ENCODE assay signal across 1 cellular context in the genomic region with DNA sequence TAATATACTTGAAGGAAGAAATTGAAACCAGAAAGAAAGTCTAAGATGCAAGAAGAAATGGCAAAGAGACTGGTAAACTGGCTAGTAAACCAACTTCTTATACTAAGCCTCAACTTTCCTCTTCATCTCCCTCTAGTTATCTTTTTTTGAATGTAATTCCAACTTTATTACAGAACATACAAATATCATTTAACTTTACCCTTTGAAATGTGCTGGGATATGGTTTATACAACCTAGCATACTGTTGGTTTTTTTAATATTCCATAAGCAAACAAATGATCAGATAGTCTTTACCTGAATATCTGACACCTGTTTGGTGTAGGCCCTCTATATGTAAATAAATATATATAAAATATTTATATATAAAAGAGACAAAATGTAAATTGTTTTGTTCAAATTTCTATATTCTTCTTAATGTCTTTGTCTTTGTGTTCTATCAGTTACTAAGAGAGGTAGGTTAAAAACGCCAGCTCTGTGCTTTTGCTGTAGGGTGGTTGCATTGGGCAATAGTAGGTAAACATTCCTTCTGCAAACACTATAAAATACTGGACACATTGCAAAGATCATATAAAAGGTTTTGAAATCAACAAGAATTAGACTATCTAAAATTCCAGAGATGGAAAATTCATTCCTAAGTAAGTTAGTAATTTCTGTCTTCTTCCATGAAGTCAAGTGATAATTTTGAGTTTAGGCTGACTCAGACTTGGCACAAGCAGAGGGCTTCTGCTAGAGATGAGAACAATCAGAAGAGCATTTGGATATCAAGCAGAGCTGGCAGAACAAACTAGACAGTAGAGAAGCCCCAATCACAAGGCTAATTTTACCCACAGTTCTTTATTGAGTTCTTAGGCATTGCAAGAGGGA.
TF ChIP-seq lines count a peak whose summit lies in the region.

No MANE protein-coding gene starts in this region.

TF ChIP-seq in SK-N-SH, 30 proteins besides CTCF, POLR2A, EP300 and RAD21 (continued from another document):
- TF ChIP-seq FOSL2 (IDR thresholded peaks at IDR 0.05; ENCODE audit: borderline replicate concordance, low read depth) (peak; percentile 70), MEF2A (IDR thresholded peaks at IDR 0.05; ENCODE audit: borderline replicate concordance, low read depth) (peak; percentile 33; the same call in 1 of the 2 replicates), TEAD4 (IDR thresholded peaks at IDR 0.05; ENCODE audit: borderline replicate concordance, insufficient read depth) (peak; percentile 37; the same call in 1 of the 2 replicates), POLR2AphosphoS5 (IDR thresholded peaks at IDR 0.05; ENCODE audit: low read depth, low read length) (no peak), EZH2phosphoT487 (IDR thresholded peaks at IDR 0.05; ENCODE audit: borderline replicate concordance, low read depth) (no peak), NFIC (IDR thresholded peaks at IDR 0.05; ENCODE audit: borderline replicate concordance) (peak; percentile 81), SMC3 (IDR thresholded peaks at IDR 0.05; ENCODE audit: low read depth, low read length) (no peak)
- TF ChIP-seq, protein P1, sequence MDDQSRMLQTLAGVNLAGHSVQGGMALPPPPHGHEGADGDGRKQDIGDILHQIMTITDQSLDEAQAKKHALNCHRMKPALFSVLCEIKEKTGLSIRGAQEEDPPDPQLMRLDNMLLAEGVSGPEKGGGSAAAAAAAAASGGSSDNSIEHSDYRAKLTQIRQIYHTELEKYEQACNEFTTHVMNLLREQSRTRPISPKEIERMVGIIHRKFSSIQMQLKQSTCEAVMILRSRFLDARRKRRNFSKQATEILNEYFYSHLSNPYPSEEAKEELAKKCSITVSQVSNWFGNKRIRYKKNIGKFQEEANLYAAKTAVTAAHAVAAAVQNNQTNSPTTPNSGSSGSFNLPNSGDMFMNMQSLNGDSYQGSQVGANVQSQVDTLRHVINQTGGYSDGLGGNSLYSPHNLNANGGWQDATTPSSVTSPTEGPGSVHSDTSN (IDR thresholded peaks at IDR 0.05) = peak; percentile 87
- TF ChIP-seq, protein P2, sequence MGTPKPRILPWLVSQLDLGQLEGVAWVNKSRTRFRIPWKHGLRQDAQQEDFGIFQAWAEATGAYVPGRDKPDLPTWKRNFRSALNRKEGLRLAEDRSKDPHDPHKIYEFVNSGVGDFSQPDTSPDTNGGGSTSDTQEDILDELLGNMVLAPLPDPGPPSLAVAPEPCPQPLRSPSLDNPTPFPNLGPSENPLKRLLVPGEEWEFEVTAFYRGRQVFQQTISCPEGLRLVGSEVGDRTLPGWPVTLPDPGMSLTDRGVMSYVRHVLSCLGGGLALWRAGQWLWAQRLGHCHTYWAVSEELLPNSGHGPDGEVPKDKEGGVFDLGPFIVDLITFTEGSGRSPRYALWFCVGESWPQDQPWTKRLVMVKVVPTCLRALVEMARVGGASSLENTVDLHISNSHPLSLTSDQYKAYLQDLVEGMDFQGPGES (IDR thresholded peaks at IDR 0.05; ENCODE audit: low read depth, low read length) = no peak
- TF ChIP-seq, protein P3, sequence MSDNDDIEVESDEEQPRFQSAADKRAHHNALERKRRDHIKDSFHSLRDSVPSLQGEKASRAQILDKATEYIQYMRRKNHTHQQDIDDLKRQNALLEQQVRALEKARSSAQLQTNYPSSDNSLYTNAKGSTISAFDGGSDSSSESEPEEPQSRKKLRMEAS (IDR thresholded peaks at IDR 0.05; ENCODE audit: low read depth) = no peak
- TF ChIP-seq, protein P4, sequence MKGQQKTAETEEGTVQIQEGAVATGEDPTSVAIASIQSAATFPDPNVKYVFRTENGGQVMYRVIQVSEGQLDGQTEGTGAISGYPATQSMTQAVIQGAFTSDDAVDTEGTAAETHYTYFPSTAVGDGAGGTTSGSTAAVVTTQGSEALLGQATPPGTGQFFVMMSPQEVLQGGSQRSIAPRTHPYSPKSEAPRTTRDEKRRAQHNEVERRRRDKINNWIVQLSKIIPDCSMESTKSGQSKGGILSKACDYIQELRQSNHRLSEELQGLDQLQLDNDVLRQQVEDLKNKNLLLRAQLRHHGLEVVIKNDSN (IDR thresholded peaks at IDR 0.05; ENCODE audit: borderline replicate concordance, low read depth) = no peak
